ENCODE assay signal across 8 cellular contexts in genomic region chr6:30691208-30691872, GRCh38. TPM values are rescaled to one million over a fixed set of nuclear protein-coding genes. Genes with fewer than 3 reads are reported as not detected.
A peak's percentile ranks its signal among the peaks of the same experiment; 100 is the strongest.
DNase-seq lines count a peak whose midpoint lies in the region; ATAC-seq and TF ChIP-seq lines count a peak whose summit lies in the region.

No MANE protein-coding gene starts in this region.

- peak overlapping the region; percentile 85 to 94 (median 88) for H3K4me3 Mint-ChIP-seq in naive thymus-derived CD8-positive, alpha-beta T cell

- H3K27me3 ChIP-seq in Loucy (ENCODE audit: insufficient read depth, low read length, poor library complexity, severe bottlenecking), result no peaks in the 10 kb centered on the region

- DNase-seq in choroid plexus epithelial cell (ENCODE audit: low read depth) (no peak), SW 1271 (lab: John Stamatoyannopoulos, UW) (no peak), middle frontal gyrus (ENCODE audit: extremely low spot score, low spot score) (no peak), KG1 (lab: John Stamatoyannopoulos, UW) (no peak)
- DNase-seq in naive thymus-derived CD8-positive, alpha-beta T cell, result no peak
- no peak for DNase-seq in stimulated activated CD4-positive, alpha-beta T cell treated with anti-CD3 and anti-CD28 coated beads, Interleukin-2, amount 100 ng/mL, for 48 hours

- no peaks in the 10 kb centered on the region for H3F3A ChIP-seq in Loucy (ENCODE audit: low read depth)

- H4K20me1 ChIP-seq in Loucy (ENCODE audit: insufficient read depth, low read length, poor library complexity, severe bottlenecking), result peaks cover under 1% of the 10 kb centered on the region

- no peak for ATAC-seq in naive thymus-derived CD8-positive, alpha-beta T cell

- H3K9me3 Mint-ChIP-seq in naive thymus-derived CD8-positive, alpha-beta T cell, result no peaks in the 10 kb centered on the region

- peaks cover 35% of the 10 kb centered on the region for H3K4me1 ChIP-seq in Loucy (ENCODE audit: insufficient read depth, low read length, poor library complexity, severe bottlenecking)

- H3K36me3 ChIP-seq in Loucy (ENCODE audit: insufficient read depth, low read length), result no peaks in the 10 kb centered on the region

- peaks cover 42% of the 10 kb centered on the region for H3K79me2 ChIP-seq in Loucy (ENCODE audit: insufficient read depth, low read length)

- H3K9me3 ChIP-seq in Loucy (ENCODE audit: insufficient read depth, low read depth, low read length), result no peaks in the 10 kb centered on the region

- no peaks in the 10 kb centered on the region for H3K9me2 ChIP-seq in Loucy (replicated peaks; ENCODE audit: low read depth, low read length)

- H3K27ac Mint-ChIP-seq in naive thymus-derived CD8-positive, alpha-beta T cell, result peak overlapping the region; percentile 31 to 99 (median 82)

- no peaks in the 10 kb centered on the region for H3K36me3 Mint-ChIP-seq in naive thymus-derived CD8-positive, alpha-beta T cell

- peak overlapping the region; percentile 96 for H3K9ac ChIP-seq in Loucy (ENCODE audit: low read depth, low read length, poor library complexity, severe bottlenecking)

- POLR2A ChIA-PET in naive thymus-derived CD8-positive, alpha-beta T cell (lab: Charles Lee), result interaction anchor here (1.0 to 6.9 kb wide), 6 partner anchors 9 to 201 kb away, joined by 3 to 81 read pairs (median 10); partner anchors contain the start of genes MDC1 and TUBB

- H2AFZ ChIP-seq in Loucy (ENCODE audit: low read length), result peak overlapping the region; percentile 94

- TF ChIP-seq CTCF in C4-2B (conservative IDR thresholded peaks at IDR 0.05) (no peak), Loucy (conservative IDR thresholded peaks at IDR 0.05; ENCODE audit: low read length) (no peak), choroid plexus epithelial cell (conservative IDR thresholded peaks at IDR 0.05; ENCODE audit: low read depth, low read length) (no peak)

- H3K4me1 Mint-ChIP-seq in naive thymus-derived CD8-positive, alpha-beta T cell, result peaks cover 26 to 48% (median 40%) of the 10 kb centered on the region in 4 donors

- peak overlapping the region; percentile 97 for H3K4me2 ChIP-seq in Loucy (ENCODE audit: low read depth, low read length, poor library complexity, severe bottlenecking)

- peak overlapping the region; percentile 63 for H3K27ac ChIP-seq in C4-2B

- no peaks in the 10 kb centered on the region for H3K27me3 Mint-ChIP-seq in naive thymus-derived CD8-positive, alpha-beta T cell

- H3K4me3 ChIP-seq in Loucy (ENCODE audit: low read length, poor library complexity, severe bottlenecking), result peak overlapping the region; percentile 97
- H3K4me3 ChIP-seq in choroid plexus epithelial cell (ENCODE audit: low read depth, low read length), result peak overlapping the region; percentile 69

RNA-seq across cellular contexts. Expression of gene NRM, which starts 0.6 kb away (rescaled TPM):
- total RNA-seq in naive thymus-derived CD8-positive, alpha-beta T cell, result 1 to 10 TPM; 2.4 TPM
- polyA plus RNA-seq in naive thymus-derived CD8-positive, alpha-beta T cell, result 1 to 10 TPM; 3.7 to 5.4 (median 5.4) TPM

RNA-seq across cellular contexts. Expression of gene PPP1R18, which starts 4.9 kb away (rescaled TPM):
- total RNA-seq in naive thymus-derived CD8-positive, alpha-beta T cell, result 10 to 100 TPM; 79.0 to 82.0 TPM
- polyA plus RNA-seq in naive thymus-derived CD8-positive, alpha-beta T cell, result 10 to 100 TPM; 79.8 to 98.6 (median 95.7) TPM

RNA-seq across cellular contexts. Expression of gene DHX16, which starts 18.5 kb away (rescaled TPM):
- 10 to 100 TPM; 42.1 to 45.6 TPM for total RNA-seq in naive thymus-derived CD8-positive, alpha-beta T cell
- polyA plus RNA-seq in naive thymus-derived CD8-positive, alpha-beta T cell, result 10 to 100 TPM; 17.7 to 31.2 (median 18.7) TPM

RNA-seq across cellular contexts. Expression of gene MDC1, which starts 25.7 kb away (rescaled TPM):
- 10 to 100 TPM; 50.8 to 54.9 TPM for total RNA-seq in naive thymus-derived CD8-positive, alpha-beta T cell
- 1 to 10 TPM; 1.3 to 6.3 (median 2.8) TPM for polyA plus RNA-seq in naive thymus-derived CD8-positive, alpha-beta T cell

RNA-seq across cellular contexts. Expression of gene TUBB, which starts 28.8 kb away (rescaled TPM):
- 100 to 1,000 TPM; 171 to 187 TPM for total RNA-seq in naive thymus-derived CD8-positive, alpha-beta T cell
- 100 to 1,000 TPM in 1 of 3 donors, 10 to 100 TPM in 2; 79.2 to 116 (median 83.3) TPM for polyA plus RNA-seq in naive thymus-derived CD8-positive, alpha-beta T cell
